ENCODE assay signal across 22 cellular contexts in genomic region chr2:207823865-207824264, GRCh38. TPM values are rescaled to one million over a fixed set of nuclear protein-coding genes. Genes with fewer than 3 reads are reported as not detected.
DNase-seq lines count a peak whose midpoint lies in the region; ATAC-seq, FAIRE-seq and TF ChIP-seq lines count a peak whose summit lies in the region.
"Had no signal": no experiment of that assay in that cellular context is flagged by ENCODE, and none has a peak within 500 bp of the region (broad histone marks: within the 10 kb centered on the region; RNA-seq: fewer than 3 reads in every experiment).

No MANE protein-coding gene starts in this region.

- TF ChIP-seq CTCF in gastroesophageal sphincter (IDR thresholded peaks at IDR 0.05) (no peak), esophagus squamous epithelium (IDR thresholded peaks at IDR 0.05) (no peak)

- 82 to 91% methylated on average over 9 to 13 of the region's 13 CpGs for WGBS in gastroesophageal sphincter (ENCODE audit: low coverage in 1 of 2), 2 donors
- WGBS in esophagus squamous epithelium, 2 donors: 74 to 94% methylated on average over 13 of the region's 13 CpGs

- no peak overlapping the region for H3K4me3 Mint-ChIP-seq in T-helper 17 cell

- H3K27me3 ChIP-seq in gastroesophageal sphincter: no peaks in the 10 kb centered on the region
- no peaks in the 10 kb centered on the region for H3K27me3 ChIP-seq in esophagus squamous epithelium

- no peak for FAIRE-seq in urothelium cell line (lab: Jason Lieb, UNC)
- FAIRE-seq: GM12891, HTR-8/SVneo had no signal

- H3K36me3 ChIP-seq in gastroesophageal sphincter (peaks cover 0 to 14% of the 10 kb centered on the region in 2 donors), esophagus squamous epithelium (peaks cover 0 to 22% (median 0%) of the 10 kb centered on the region in 3 donors)

- H3K27ac ChIP-seq in gastroesophageal sphincter (peak overlapping the region in 3 of 4 donors; percentile 75 to 84 (median 78)), esophagus squamous epithelium (no peak overlapping the region)
- H3K27ac ChIP-seq: C4-2B, KMS-11 had no signal

- no peak for ATAC-seq in gastroesophageal sphincter
- no peak for ATAC-seq in HG03354 (IDR thresholded peaks at IDR 0.05; ENCODE audit: poor library complexity, severe bottlenecking, unreplicated experiment)
- ATAC-seq in T-helper 17 cell: no peak

- H3K4me1 ChIP-seq in gastroesophageal sphincter: peaks cover 2 to 55% (median 17%) of the 10 kb centered on the region in 3 donors
- peaks cover 0 to 29% (median 4%) of the 10 kb centered on the region in 3 donors for H3K4me1 ChIP-seq in esophagus squamous epithelium

- DNase-seq in COLO668 (lab: John Stamatoyannopoulos, UW; ENCODE audit: unreplicated experiment) (peak; percentile 19), NCI-H510A treated with DMSO at 0.1 percent for 48 hours (lab: John Stamatoyannopoulos, UW) (peak; percentile 40), posterior vena cava (ENCODE audit: low spot score) (peak; percentile 19), T-helper 17 cell (no peak), urothelium cell line (ENCODE audit: low spot score) (no peak), esophagus squamous epithelium (lab: John Stamatoyannopoulos, UW) (no peak)
- DNase-seq: GOT3, HCEC 1CT, IMR-90, NCI-H1105, NCI-H146, NCI-H2029, NCI-H226, NCI-H524 treated with DMSO at 0.1 percent for 48 hours, OCI-M1, SHP77 had no signal

- H3K27me3 Mint-ChIP-seq in T-helper 17 cell: no peaks in the 10 kb centered on the region

- H3K4me3 ChIP-seq in gastroesophageal sphincter (no peak overlapping the region), esophagus squamous epithelium (no peak overlapping the region)

- no peaks in the 10 kb centered on the region for H3K9me3 ChIP-seq in gastroesophageal sphincter
- no peaks in the 10 kb centered on the region for H3K9me3 ChIP-seq in T-helper 17 cell (ENCODE audit: control insufficient read depth, low read length, poor library complexity, severe bottlenecking)
- no peaks in the 10 kb centered on the region for H3K9me3 ChIP-seq in esophagus squamous epithelium

- intact Hi-C loops in posterior vena cava (cut with DNase I) (no loop called here), esophagus squamous epithelium (cut with DNase I) (no loop called here)

- H3K4me1 Mint-ChIP-seq in T-helper 17 cell: no peaks in the 10 kb centered on the region

- TF ChIP-seq POLR2A in gastroesophageal sphincter (IDR thresholded peaks at IDR 0.05): no peak
- TF ChIP-seq POLR2A in esophagus squamous epithelium (IDR thresholded peaks at IDR 0.05): no peak

- H3K27ac Mint-ChIP-seq in T-helper 17 cell: no peak overlapping the region

- peaks cover 11% of the 10 kb centered on the region for H3K36me3 Mint-ChIP-seq in T-helper 17 cell (ENCODE audit: low read depth)

- no peak for TF ChIP-seq EP300 in gastroesophageal sphincter (IDR thresholded peaks at IDR 0.05)

RNA-seq across cellular contexts. Expression of gene FZD5, which starts 54.2 kb away (rescaled TPM):
- total RNA-seq in gastroesophageal sphincter (10 to 100 TPM in 3 of 4 donors, 1 to 10 TPM in 1; 8.5 to 25.4 (median 15.5) TPM), posterior vena cava (1 to 10 TPM; 3.4 to 3.7 TPM), T-helper 17 cell (under 1 TPM; 0.16 to 0.17 TPM), esophagus squamous epithelium (10 to 100 TPM in 1 of 4 donors, 1 to 10 TPM in 3; 7.2 to 11.3 (median 8.6) TPM)

Comparison
In these comparisons a context has a peak if more than half of its experiments do, and no peak if none do; other contexts are left out.
1. DNase-seq: peak in COLO668 (single experiment), NCI-H510A treated with DMSO at 0.1 percent for 48 hours (single experiment) and posterior vena cava (single experiment); none in T-helper 17 cell (0 of 3), urothelium cell line (single experiment) and esophagus squamous epithelium (single experiment).
2. H3K27ac ChIP-seq: peak in gastroesophageal sphincter (3 of 4); none in esophagus squamous epithelium (0 of 4).